Comparison of ENCODE assay signal across 8 cellular contexts in the genomic region with DNA sequence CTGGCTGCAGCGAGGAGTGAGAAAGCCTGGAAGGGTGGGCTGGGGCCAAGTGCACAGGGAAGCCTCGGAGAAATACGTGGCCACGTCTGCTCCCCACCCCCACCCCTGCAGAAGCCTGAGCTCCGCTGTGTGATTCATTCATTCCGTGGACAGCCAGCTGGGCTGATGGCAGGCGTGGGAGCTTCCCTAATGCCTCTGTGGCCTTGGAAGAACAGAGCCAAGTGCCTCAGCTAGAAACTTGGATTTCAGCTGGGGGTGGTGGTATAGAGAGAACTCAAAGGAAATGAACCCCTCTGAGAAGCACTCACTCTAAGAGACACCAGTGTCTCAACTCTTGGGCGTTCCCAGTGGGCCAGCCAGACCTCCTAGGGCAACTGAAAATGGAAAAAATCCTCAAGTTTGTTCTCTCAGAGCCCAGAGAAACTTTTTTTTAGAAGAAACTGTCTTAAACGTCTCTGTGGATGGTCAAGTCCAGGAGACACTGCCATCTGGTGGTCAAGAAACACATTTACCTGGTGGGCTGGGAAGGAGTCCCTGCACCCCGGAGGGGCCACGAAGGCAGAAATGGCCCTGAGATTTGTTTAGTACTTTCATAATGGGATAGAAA. TPM values are rescaled to one million over a fixed set of nuclear protein-coding genes. Genes with fewer than 3 reads are reported as not detected.
A peak's percentile ranks its signal among the peaks of the same experiment; 100 is the strongest.
DNase-seq lines count a peak whose midpoint lies in the region; ATAC-seq lines count a peak whose summit lies in the region.

No MANE protein-coding gene starts in this region.

- H3K9me3 ChIP-seq in NT2/D1 (ENCODE audit: insufficient read depth, low read length): no peaks in the 10 kb centered on the region
- H3K9me3 ChIP-seq in thymus (ENCODE audit: control insufficient read depth): no peaks in the 10 kb centered on the region

- H3K4me1 Mint-ChIP-seq in activated T-cell treated with anti-CD3 and anti-CD28 coated beads, Interleukin-2, amount 50 U/mL, for 4 hours (ENCODE audit: low read depth): peaks cover 14% of the 10 kb centered on the region
- peaks cover 7 to 25% (median 17%) of the 10 kb centered on the region in 4 donors for H3K4me1 Mint-ChIP-seq in naive thymus-derived CD8-positive, alpha-beta T cell

- H3K9ac ChIP-seq in NT2/D1 (ENCODE audit: insufficient read length, low read depth): peak overlapping the region; percentile 24

- H3K36me3 ChIP-seq in NT2/D1 (ENCODE audit: insufficient read depth, insufficient read length, low read length) (peaks cover 12% of the 10 kb centered on the region), thymus (ENCODE audit: control insufficient read depth, insufficient read depth) (peaks cover 2% of the 10 kb centered on the region)

- POLR2A ChIA-PET in naive thymus-derived CD8-positive, alpha-beta T cell (lab: Charles Lee): no interaction called here

- WGBS in thymus: 53% methylated on average over 11 of the region's 11 CpGs

- no peak overlapping the region for H3K4me3 ChIP-seq in NT2/D1 (ENCODE audit: insufficient read length, low read depth)
- H3K4me3 ChIP-seq in thymus (ENCODE audit: low read length): no peak overlapping the region

- H3K4me3 Mint-ChIP-seq in activated T-cell treated with anti-CD3 and anti-CD28 coated beads, Interleukin-2, amount 50 U/mL, for 4 hours: no peak overlapping the region
- no peak overlapping the region for H3K4me3 Mint-ChIP-seq in naive thymus-derived CD8-positive, alpha-beta T cell

- no peaks in the 10 kb centered on the region for H3K4me1 ChIP-seq in NT2/D1 (ENCODE audit: insufficient read depth, insufficient read length)
- H3K4me1 ChIP-seq in thymus (ENCODE audit: control insufficient read depth, insufficient read depth, low read length): peaks cover 2% of the 10 kb centered on the region

- peak; percentile 48 for ATAC-seq in GM18861 (IDR thresholded peaks at IDR 0.05; ENCODE audit: unreplicated experiment)
- peak; percentile 57 for ATAC-seq in HG03066 (IDR thresholded peaks at IDR 0.05; ENCODE audit: low read depth, unreplicated experiment)
- peak; percentile 68 to 73 for ATAC-seq in activated T-cell treated with anti-CD3 and anti-CD28 coated beads, Interleukin-2, amount 50 U/mL, for 4 hours
- peak; percentile 81 to 89 for ATAC-seq in naive thymus-derived CD8-positive, alpha-beta T cell

- peak overlapping the region in 4 of 10 donors; percentile 20 to 68 (median 46) for H3K27ac Mint-ChIP-seq in naive thymus-derived CD8-positive, alpha-beta T cell

- H3K27ac ChIP-seq in thymus (ENCODE audit: low read depth): peak overlapping the region; percentile 43

- peaks cover 28% of the 10 kb centered on the region for H3K36me3 Mint-ChIP-seq in activated T-cell treated with anti-CD3 and anti-CD28 coated beads, Interleukin-2, amount 50 U/mL, for 4 hours (ENCODE audit: insufficient read depth)
- H3K36me3 Mint-ChIP-seq in naive thymus-derived CD8-positive, alpha-beta T cell: peaks cover 0 to 59% (median 4%) of the 10 kb centered on the region in 3 donors

- no peaks in the 10 kb centered on the region for H3K9me3 Mint-ChIP-seq in activated T-cell treated with anti-CD3 and anti-CD28 coated beads, Interleukin-2, amount 50 U/mL, for 4 hours
- no peaks in the 10 kb centered on the region for H3K9me3 Mint-ChIP-seq in naive thymus-derived CD8-positive, alpha-beta T cell

- peak; percentile 83 for DNase-seq in AG20443 (ENCODE audit: low spot score)
- DNase-seq in NT2/D1 (ENCODE audit: low read depth, low spot score): peak; percentile 66
- peak; percentile 29 for DNase-seq in activated T-cell treated with anti-CD3 and anti-CD28 coated beads, Interleukin-2, amount 50 U/mL, for 4 hours
- DNase-seq in fibroblast of gingiva (ENCODE audit: low read depth): peak; percentile 92
- DNase-seq in naive thymus-derived CD8-positive, alpha-beta T cell: peak; percentile 11 to 69 (median 38)

- no peaks in the 10 kb centered on the region for H3K27me3 Mint-ChIP-seq in activated T-cell treated with anti-CD3 and anti-CD28 coated beads, Interleukin-2, amount 50 U/mL, for 4 hours (ENCODE audit: low read depth)
- H3K27me3 Mint-ChIP-seq in naive thymus-derived CD8-positive, alpha-beta T cell: no peaks in the 10 kb centered on the region

- H3K27me3 ChIP-seq in NT2/D1 (ENCODE audit: insufficient read depth, insufficient read length) (no peaks in the 10 kb centered on the region), thymus (ENCODE audit: control insufficient read depth, insufficient read depth) (no peaks in the 10 kb centered on the region)

RNA-seq across cellular contexts. Expression of a gene that starts 18.0 kb away (rescaled TPM):
- total RNA-seq in activated T-cell treated with anti-CD3 and anti-CD28 coated beads, Interleukin-2, amount 50 U/mL, for 4 hours: 10 to 100 TPM; 89.0 to 94.3 (median 91.7) TPM
- total RNA-seq in naive thymus-derived CD8-positive, alpha-beta T cell: 10 to 100 TPM; 26.8 to 32.7 TPM
- polyA plus RNA-seq in naive thymus-derived CD8-positive, alpha-beta T cell: 10 to 100 TPM; 50.9 to 58.7 (median 58.0) TPM
- polyA plus RNA-seq in thymus: 145 TPM

RNA-seq across cellular contexts. Expression of a gene that starts 31.3 kb away (rescaled TPM):
- total RNA-seq in activated T-cell treated with anti-CD3 and anti-CD28 coated beads, Interleukin-2, amount 50 U/mL, for 4 hours: 100 to 1,000 TPM; 532 to 555 (median 540) TPM
- 100 to 1,000 TPM; 179 to 188 TPM for total RNA-seq in naive thymus-derived CD8-positive, alpha-beta T cell
- 100 to 1,000 TPM; 128 to 145 (median 145) TPM for polyA plus RNA-seq in naive thymus-derived CD8-positive, alpha-beta T cell
- polyA plus RNA-seq in thymus: 48.2 TPM

RNA-seq across cellular contexts. Expression of a gene that starts 53.7 kb away (rescaled TPM):
- total RNA-seq in activated T-cell treated with anti-CD3 and anti-CD28 coated beads, Interleukin-2, amount 50 U/mL, for 4 hours: 1 to 10 TPM; 2.0 to 2.6 (median 2.3) TPM
- total RNA-seq in naive thymus-derived CD8-positive, alpha-beta T cell: not detected
- not detected for polyA plus RNA-seq in naive thymus-derived CD8-positive, alpha-beta T cell
- 183 TPM for polyA plus RNA-seq in thymus

Comparison
In these comparisons a context has a peak if more than half of its experiments do, and no peak if none do; other contexts are left out.
1. DNase-seq: peak in every context shown above with its lines; median percentile 92 in fibroblast of gingiva; 83 in AG20443; 66 in NT2/D1; 38 in naive thymus-derived CD8-positive, alpha-beta T cell; 29 in activated T-cell treated with anti-CD3 and anti-CD28 coated beads, Interleukin-2, amount 50 U/mL, for 4 hours.